8 cellular contexts compared by ENCODE assay signal in genomic region chr6:391559-392440, GRCh38. TPM values are rescaled to one million over a fixed set of nuclear protein-coding genes. Genes with fewer than 3 reads are reported as not detected.
DNase-seq lines count a peak whose midpoint lies in the region; ATAC-seq, FAIRE-seq and TF ChIP-seq lines count a peak whose summit lies in the region.

Gene IRF4 (plus strand): TSS chr6:391752. CDS start chr6:393153, 1,401 bp downstream.

- peaks cover 2 to 20% (median 8%) of the 10 kb centered on the region in 4 donors for H3K27me3 ChIP-seq in liver (ENCODE audit: control insufficient read depth in 4 of 4, insufficient read depth in 4 of 4, low read length in 3 of 4)
- H3K27me3 ChIP-seq in HepG2 (ENCODE audit: control insufficient read depth in 1 of 2, insufficient read depth in 2 of 2, low read length in 2 of 2) = peaks cover 16 to 65% of the 10 kb centered on the region in 2 experiments; a peak in 4 of 5 replicates
- no peaks in the 10 kb centered on the region for H3K27me3 ChIP-seq in MM.1S (replicated peaks; ENCODE audit: insufficient read depth, low read length)

- H3K9me3 ChIP-seq in liver (ENCODE audit: control insufficient read depth in 4 of 4, low read length in 3 of 4) (peaks cover 0 to 4% (median 0%) of the 10 kb centered on the region in 4 donors), HepG2 (ENCODE audit: low read length) (no peaks in the 10 kb centered on the region), MM.1S (replicated peaks; ENCODE audit: insufficient read depth, low read length) (no peaks in the 10 kb centered on the region), iPS-18c (ENCODE audit: control insufficient read depth, insufficient read depth, low read length) (no peaks in the 10 kb centered on the region)

- CTCF ChIA-PET in HepG2 (lab: Yijun Ruan, JAX; ENCODE audit: low intra/inter-chr PET ratio, low total read pairs) = no interaction called here

- H3K79me2 ChIP-seq in HepG2 (ENCODE audit: insufficient read depth, low read length) = no peaks in the 10 kb centered on the region
- peaks cover 63% of the 10 kb centered on the region for H3K79me2 ChIP-seq in MM.1S (ENCODE audit: low read length)

- no peak for TF ChIP-seq POLR2A in HepG2 (IDR thresholded peaks at IDR 0.05; ENCODE audit: insufficient read depth in 1 of 2, low read depth in 2 of 2, low read length in 2 of 2)

- POLR2A ChIA-PET in HepG2 (lab: Yijun Ruan, JAX) = no interaction called here

- no peak; the same call in 2 of the 3 replicates for ATAC-seq in HepG2

- H3K4me1 ChIP-seq in liver (ENCODE audit: control insufficient read depth in 4 of 4, insufficient read depth in 4 of 4, low read length in 3 of 4) (peaks cover 13 to 38% (median 22%) of the 10 kb centered on the region in 4 donors), HepG2 (ENCODE audit: insufficient read depth, low read length) (no peaks in the 10 kb centered on the region), MM.1S (ENCODE audit: low read length) (peaks cover 21% of the 10 kb centered on the region)

- peak within 1 kb of the TSS in 2 of 3 donors; percentile 32 to 60 for H3K4me3 ChIP-seq in liver (ENCODE audit: low read depth in 1 of 3, low read length in 3 of 3)
- H3K4me3 ChIP-seq in HepG2 (replicated peaks in 1 of 3; ENCODE audit: insufficient read depth in 1 of 3, low read depth in 2 of 3, low read length in 3 of 3) = no peak within 1 kb of the TSS
- H3K4me3 ChIP-seq in MM.1S (ENCODE audit: low read length) = peak within 1 kb of the TSS; percentile 98
- peak within 1 kb of the TSS; percentile 58 for H3K4me3 ChIP-seq in iPS-18c (ENCODE audit: insufficient read depth, low read depth, low read length)

- H3K36me3 ChIP-seq in liver (ENCODE audit: control insufficient read depth in 4 of 4, insufficient read depth in 3 of 4, low read depth in 1 of 4, low read length in 3 of 4) (no peaks in the 10 kb centered on the region), HepG2 (replicated peaks in 1 of 2; ENCODE audit: control insufficient read depth in 1 of 2, insufficient read depth in 2 of 2, low read length in 2 of 2) (no peaks in the 10 kb centered on the region), MM.1S (replicated peaks; ENCODE audit: insufficient read depth, low read length) (peaks cover 36% of the 10 kb centered on the region)

- FAIRE-seq in HepG2 (lab: Jason Lieb, UNC) = no peak
- no peak for FAIRE-seq in urothelium cell line (lab: Jason Lieb, UNC)

- no peak for TF ChIP-seq RAD21 in liver (IDR thresholded peaks at IDR 0.05)
- no peak for TF ChIP-seq RAD21 in HepG2 (CRISPR knock-in tag; IDR thresholded peaks at IDR 0.05)

- no peak for TF ChIP-seq EP300 in HepG2 (IDR thresholded peaks at IDR 0.05; ENCODE audit: low read depth in 2 of 2, low read length in 2 of 2)
- no peak for TF ChIP-seq EP300 in HepG2 (CRISPR knock-in tag; IDR thresholded peaks at IDR 0.05; ENCODE audit: borderline replicate concordance)

- intact Hi-C loops in HepG2 (cut with micrococcal nuclease; ENCODE audit: unreplicated experiment) = no loop called here

- no peak for DNase-seq in HepG2 (ENCODE audit: low spot score)
- DNase-seq in MM.1S = peak; percentile 88
- peak; percentile 76 for DNase-seq in activated naive CD4-positive, alpha-beta T cell treated with Interleukin-2 at 50 U/mL for 16 hours
- DNase-seq in stimulated activated CD4-positive, alpha-beta T cell treated with anti-CD3 and anti-CD28 coated beads, Interleukin-4, amount 100 ng/mL, for 1 hour = peak; percentile 84
- no peak for DNase-seq in NCI-H2029 (lab: John Stamatoyannopoulos, UW)
- DNase-seq in urothelium cell line (ENCODE audit: low spot score) = no peak

- no peak within 1 kb of the TSS for H3K27ac ChIP-seq in liver (ENCODE audit: low read depth in 1 of 2, low read length in 2 of 2)
- H3K27ac ChIP-seq in HepG2 (ENCODE audit: extremely low read length, insufficient read depth, low read length) = no peak within 1 kb of the TSS
- peak within 1 kb of the TSS; percentile 78 for H3K27ac ChIP-seq in MM.1S (ENCODE audit: low read length)

- no peak within 1 kb of the TSS for H3K4me2 ChIP-seq in HepG2 (ENCODE audit: low read depth, low read length)
- H3K4me2 ChIP-seq in MM.1S (ENCODE audit: low read depth, low read length) = peak within 1 kb of the TSS; percentile 81

- in situ Hi-C loops in HepG2 (cut with HindIII; ENCODE audit: extremely low pct_ligation_motif_present, low pct_unique_long_range_greater_than_20kb) = no loop called here

- H3K9me2 ChIP-seq in MM.1S (replicated peaks; ENCODE audit: insufficient read depth, low read length) = no peaks in the 10 kb centered on the region

- no peaks in the 10 kb centered on the region for H4K20me1 ChIP-seq in HepG2 (ENCODE audit: insufficient read depth, low read length)
- peaks cover 46% of the 10 kb centered on the region for H4K20me1 ChIP-seq in MM.1S (ENCODE audit: insufficient read depth, low read length)

- TF ChIP-seq CTCF in liver (IDR thresholded peaks at IDR 0.05; ENCODE audit: low read depth, low read length, missing input control) = no peak
- no peak for TF ChIP-seq CTCF in HepG2 (CRISPR knock-in tag; IDR thresholded peaks at IDR 0.05)
- no peak for TF ChIP-seq CTCF in MM.1S (IDR thresholded peaks at IDR 0.05; ENCODE audit: low read length)

- no peak within 1 kb of the TSS for H2AFZ ChIP-seq in HepG2 (ENCODE audit: low read length)
- H2AFZ ChIP-seq in MM.1S (ENCODE audit: low read length) = peak within 1 kb of the TSS; percentile 55; the same call in 1 of the 2 replicates

- no TSS peak for BruUV-seq in HepG2 (replicated peaks; lab: Mats Ljungman, UMichigan)

- H3F3A ChIP-seq in MM.1S (ENCODE audit: insufficient read depth, low read length) = peaks cover 68% of the 10 kb centered on the region

- no peak within 1 kb of the TSS for H3K9ac ChIP-seq in liver (ENCODE audit: low read depth in 1 of 2, low read length in 2 of 2)
- no peak within 1 kb of the TSS for H3K9ac ChIP-seq in HepG2 (ENCODE audit: insufficient read depth, low read depth, low read length)
- peak within 1 kb of the TSS; percentile 100 for H3K9ac ChIP-seq in MM.1S (ENCODE audit: low read length)

- WGBS in liver = 3% methylated on average over 82 of the region's 82 CpGs
- 77% methylated on average over 65 of the region's 82 CpGs for WGBS in HepG2 (ENCODE audit: low lambda C conversion rate)

TF ChIP-seq in liver, 16 proteins besides CTCF, POLR2A, EP300 and RAD21 (continues in another document):
- TF ChIP-seq NR2F2 (IDR thresholded peaks at IDR 0.05) = no peak
- TF ChIP-seq HNF4A (conservative IDR thresholded peaks at IDR 0.05) = no peak
- TF ChIP-seq GABPA (IDR thresholded peaks at IDR 0.05 in 1 of 2, conservative IDR thresholded peaks at IDR 0.05 in 1 of 2) = no peak
- no peak for TF ChIP-seq EGR1 (IDR thresholded peaks at IDR 0.05; ENCODE audit: low read depth in 2 of 2)
- no peak for TF ChIP-seq MAX (IDR thresholded peaks at IDR 0.05)
- no peak for TF ChIP-seq FOXA2 (IDR thresholded peaks at IDR 0.05)
- no peak for TF ChIP-seq TAF1 (conservative IDR thresholded peaks at IDR 0.05)
- no peak for TF ChIP-seq JUND (IDR thresholded peaks at IDR 0.05)
- TF ChIP-seq YY1 (IDR thresholded peaks at IDR 0.05) = no peak

TF ChIP-seq in HepG2, 621 proteins besides CTCF, POLR2A, EP300 and RAD21 (continues in another document):
- TF ChIP-seq RORA (CRISPR knock-in tag; IDR thresholded peaks at IDR 0.05) (no peak), PITX1 (CRISPR knock-in tag; IDR thresholded peaks at IDR 0.05) (no peak), ZNF784 (CRISPR knock-in tag; IDR thresholded peaks at IDR 0.05; ENCODE audit: borderline replicate concordance) (no peak)

RNA-seq across cellular contexts. Expression of gene IRF4, which starts in this region (rescaled TPM):
- total RNA-seq in liver (1 to 10 TPM; 1.0 to 1.2 TPM), HepG2 (2016; rRNA removed; fragmentation: Illumina TruSeq; extraction: Trizol) (0.07 and 0.09 TPM in 2 replicates)
- polyA plus RNA-seq in liver (1 to 10 TPM in 1 of 2 donors, under 1 TPM in 1; 0.68 to 1.6 TPM), HepG2 (2011; rRNA removed) (0.07 TPM in 2 replicates)
- total RNA-seq in HepG2 (2016; cell fraction: cytosol; rRNA removed; fragmentation: Illumina TruSeq; extraction: Trizol; ENCODE audit: low read depth) = not detected in 2 replicates
- 0.06 and 0.13 TPM in 2 replicates for total RNA-seq in HepG2 (2016; cell fraction: insoluble cytoplasmic fraction; rRNA removed; fragmentation: Illumina TruSeq; extraction: Trizol)
- 0.19 and 0.21 TPM in 2 replicates for total RNA-seq in HepG2 (2016; cell fraction: membrane; rRNA removed; fragmentation: Illumina TruSeq; extraction: Trizol)
- total RNA-seq in HepG2 (2016; cell fraction: nucleus; rRNA removed; fragmentation: Illumina TruSeq; extraction: Trizol) = 0.09 TPM in 1 of 2 replicates, not detected in the other
- 0.04 and 0.24 TPM in 2 replicates for polyA plus RNA-seq in HepG2 (2011; cell fraction: cytosol; rRNA removed)
- 0.16 and 0.51 TPM in 2 replicates for polyA plus RNA-seq in HepG2 (2011; cell fraction: nucleus; rRNA removed)
- 0.04 and 0.11 TPM in 2 replicates for polyA plus RNA-seq in HepG2 (2012)
- not detected in 2 replicates for polyA plus RNA-seq in HepG2 (2016; cell fraction: cytosol; fragmentation: Illumina TruSeq; extraction: Trizol; ENCODE audit: low read depth)
- 0.09 and 0.10 TPM in 2 replicates for polyA plus RNA-seq in HepG2 (2016; cell fraction: insoluble cytoplasmic fraction; fragmentation: Illumina TruSeq; extraction: Trizol; ENCODE audit: low read depth)
- polyA plus RNA-seq in HepG2 (2016; cell fraction: membrane; fragmentation: Illumina TruSeq; extraction: Trizol; ENCODE audit: low read depth) = 0.03 and 0.05 TPM in 2 replicates
- polyA plus RNA-seq in HepG2 (2016; cell fraction: nucleus; fragmentation: Illumina TruSeq; extraction: Trizol; ENCODE audit: insufficient read depth, low read depth) = 0.11 and 0.30 TPM in 2 replicates
- polyA minus RNA-seq in HepG2 (2011; rRNA and poly(A)+ RNA removed; ENCODE audit: low replicate concordance) = 0.72 TPM in 1 of 2 replicates, not detected in the other
- not detected in 2 replicates for polyA minus RNA-seq in HepG2 (2011; cell fraction: cytosol; rRNA and poly(A)+ RNA removed)
- polyA minus RNA-seq in HepG2 (2011; cell fraction: nucleus; rRNA and poly(A)+ RNA removed) = 0.12 and 0.13 TPM in 2 replicates

Comparison
In these comparisons a context has a peak if more than half of its experiments do, and no peak if none do; other contexts are left out.
1. H3K4me3 ChIP-seq: peak in liver (2 of 3), MM.1S (single experiment) and iPS-18c (single experiment); none in HepG2 (0 of 3).
2. DNase-seq: peak in MM.1S (single experiment), activated naive CD4-positive, alpha-beta T cell treated with Interleukin-2 at 50 U/mL for 16 hours (single experiment) and stimulated activated CD4-positive, alpha-beta T cell treated with anti-CD3 and anti-CD28 coated beads, Interleukin-4, amount 100 ng/mL, for 1 hour (single experiment); none in HepG2 (single experiment), NCI-H2029 (single experiment) and urothelium cell line (single experiment).